Comparison of ENCODE assay signal across 18 cellular contexts in the genomic region with DNA sequence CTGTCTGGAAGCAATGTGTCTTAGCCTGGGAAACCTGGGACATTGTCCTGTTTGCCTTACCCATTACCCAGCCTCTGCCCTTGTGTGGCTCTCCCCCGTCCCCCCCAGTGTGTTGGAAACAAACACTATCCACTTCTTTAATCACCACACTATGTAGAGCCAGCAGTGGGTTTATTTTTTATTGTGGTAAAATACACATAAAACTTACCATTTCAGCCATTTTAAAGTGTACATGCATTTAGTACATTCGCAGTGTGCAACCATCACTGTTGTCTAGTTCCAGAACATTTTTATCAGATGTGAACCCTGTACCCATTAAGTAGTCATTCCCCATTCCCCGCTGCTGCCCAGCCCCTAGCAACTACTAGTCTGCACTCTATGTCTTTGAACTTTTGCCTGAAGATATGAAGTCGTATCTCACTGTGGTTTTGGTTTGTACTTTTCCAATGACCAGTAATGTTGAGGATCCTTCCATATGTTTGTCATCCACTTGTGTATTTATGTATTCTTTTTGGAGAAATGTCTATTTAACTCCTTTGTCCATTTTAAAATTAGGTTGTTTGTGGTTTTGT.
"Had no signal": no experiment of that assay in that cellular context is flagged by ENCODE, and none has a peak within 500 bp of the region (broad histone marks: within the 10 kb centered on the region; RNA-seq: fewer than 3 reads in every experiment).

No MANE protein-coding gene starts in this region.

- DNase-seq: activated CD4-positive, alpha-beta T cell treated with anti-CD3 and anti-CD28 coated beads for 48 hours; activated CD8-positive, alpha-beta memory T cell treated with anti-CD3 and anti-CD28 coated beads, Interleukin-2, amount 50 U/mL, for 48 hours; activated CD8-positive, alpha-beta T cell treated with anti-CD3 and anti-CD28 coated beads, Interleukin-2, amount 10 ng/mL, durations not matched to agents 7 days and 5 days; activated naive CD4-positive, alpha-beta T cell; activated naive CD8-positive, alpha-beta T cell treated with anti-CD3 and anti-CD28 coated beads, Interleukin-2, amount 50 U/mL, for 24 hours; colonic mucosa; effector CD8-positive, alpha-beta T cell; hippocampal formation; naive thymus-derived CD8-positive, alpha-beta T cell; occipital lobe; right cardiac atrium; spleen; stimulated activated CD4-positive, alpha-beta T cell treated with anti-CD3 and anti-CD28 coated beads, Interleukin-1b, Interleukin-23, amount 100 ng/mL, for 48 hours; stimulated activated naive B cell treated with anti-CD40 and anti-IgM and Interleukin-4, amounts not matched to agents 10 μg/mL and 1 μg/mL and 100 μg/mL, for 72 hours had no signal

- H3K27ac Mint-ChIP-seq: activated CD8-positive, alpha-beta T cell treated with anti-CD3 and anti-CD28 coated beads, Interleukin-2, amount 10 ng/mL, durations not matched to agents 7 days and 5 days; activated naive CD8-positive, alpha-beta T cell treated with anti-CD3 and anti-CD28 coated beads, Interleukin-2, amount 50 U/mL, for 24 hours; progenitor cell of endocrine pancreas; stimulated activated naive B cell treated with anti-CD40 and anti-IgM and Interleukin-4, amounts not matched to agents 10 μg/mL and 1 μg/mL and 100 μg/mL, for 72 hours had no signal

- H3K4me3 ChIP-seq: colonic mucosa, lung, spleen, tibial nerve had no signal

- H3K9me3 Mint-ChIP-seq: activated naive CD8-positive, alpha-beta T cell treated with anti-CD3 and anti-CD28 coated beads, Interleukin-2, amount 50 U/mL, for 24 hours; naive thymus-derived CD8-positive, alpha-beta T cell; stimulated activated naive B cell treated with anti-CD40 and anti-IgM and Interleukin-4, amounts not matched to agents 10 μg/mL and 1 μg/mL and 100 μg/mL, for 72 hours had no signal

- H3K27me3 Mint-ChIP-seq: activated naive CD8-positive, alpha-beta T cell treated with anti-CD3 and anti-CD28 coated beads, Interleukin-2, amount 50 U/mL, for 24 hours; naive thymus-derived CD8-positive, alpha-beta T cell; progenitor cell of endocrine pancreas; stimulated activated naive B cell treated with anti-CD40 and anti-IgM and Interleukin-4, amounts not matched to agents 10 μg/mL and 1 μg/mL and 100 μg/mL, for 72 hours had no signal

- H3K27ac ChIP-seq: colonic mucosa, epithelial cell of prostate, tibial nerve had no signal

- H3K4me3 Mint-ChIP-seq: activated CD8-positive, alpha-beta T cell treated with anti-CD3 and anti-CD28 coated beads, Interleukin-2, amount 10 ng/mL, durations not matched to agents 7 days and 5 days; activated naive CD8-positive, alpha-beta T cell treated with anti-CD3 and anti-CD28 coated beads, Interleukin-2, amount 50 U/mL, for 24 hours; naive thymus-derived CD8-positive, alpha-beta T cell; stimulated activated naive B cell treated with anti-CD40 and anti-IgM and Interleukin-4, amounts not matched to agents 10 μg/mL and 1 μg/mL and 100 μg/mL, for 72 hours had no signal

- ATAC-seq: activated CD8-positive, alpha-beta T cell treated with anti-CD3 and anti-CD28 coated beads, Interleukin-2, amount 10 ng/mL, durations not matched to agents 7 days and 5 days; activated naive CD8-positive, alpha-beta T cell treated with anti-CD3 and anti-CD28 coated beads, Interleukin-2, amount 50 U/mL, for 24 hours; naive thymus-derived CD8-positive, alpha-beta T cell had no signal

- H3K36me3 ChIP-seq: colonic mucosa had no signal

- H3K27me3 ChIP-seq: colonic mucosa, spleen, tibial nerve had no signal

- H3K9me3 ChIP-seq: colonic mucosa, spleen, tibial nerve had no signal
